1 cellular context compared by ENCODE assay signal in the genomic region with DNA sequence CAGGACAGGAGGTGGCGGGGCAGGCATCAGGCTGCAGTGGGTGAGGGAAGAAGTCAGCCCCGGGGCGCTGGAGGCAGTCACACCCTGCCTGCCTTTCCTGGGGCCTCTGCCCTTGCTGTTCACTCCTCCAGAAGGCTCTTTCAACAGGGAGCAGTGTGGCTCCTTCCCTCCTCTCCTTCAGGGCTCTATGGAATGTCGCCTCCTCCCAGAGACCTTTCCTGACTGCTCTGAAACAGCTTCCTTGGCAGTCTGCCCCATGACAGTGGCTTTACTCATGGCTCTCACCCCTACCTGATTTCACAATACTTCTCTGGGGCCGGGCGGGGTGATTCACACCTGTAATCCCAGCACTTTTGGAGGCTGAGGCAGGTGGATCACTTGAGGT.
TF ChIP-seq lines count a peak whose summit lies in the region.

No MANE protein-coding gene starts in this region.

TF ChIP-seq in HepG2, 621 proteins besides CTCF, POLR2A, EP300 and RAD21 (continues in another document):
- no peak for TF ChIP-seq TGIF2 (CRISPR knock-in tag; IDR thresholded peaks at IDR 0.05)
- no peak for TF ChIP-seq ZNF235 (CRISPR knock-in tag; IDR thresholded peaks at IDR 0.05; ENCODE audit: borderline replicate concordance)
- TF ChIP-seq SOX13 (IDR thresholded peaks at IDR 0.05) = no peak
- peak in 1 of 2 experiments; percentile 30; a peak in 1 of 4 replicates for TF ChIP-seq SOX13 (CRISPR knock-in tag; conservative IDR thresholded peaks at IDR 0.05 in 1 of 2, IDR thresholded peaks at IDR 0.05 in 1 of 2)
- TF ChIP-seq PATZ1 (CRISPR knock-in tag; IDR thresholded peaks at IDR 0.05) = 0 out of 2 replicates have a peak, but pooled peaks have one; percentile 36
- TF ChIP-seq, protein P1, sequence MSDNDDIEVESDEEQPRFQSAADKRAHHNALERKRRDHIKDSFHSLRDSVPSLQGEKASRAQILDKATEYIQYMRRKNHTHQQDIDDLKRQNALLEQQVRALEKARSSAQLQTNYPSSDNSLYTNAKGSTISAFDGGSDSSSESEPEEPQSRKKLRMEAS (IDR thresholded peaks at IDR 0.05) = 0 out of 2 replicates have a peak, but pooled peaks have one; percentile 1
- no peak for TF ChIP-seq ZNF589 (CRISPR knock-in tag; conservative IDR thresholded peaks at IDR 0.05)
- TF ChIP-seq CEBPB (IDR thresholded peaks at IDR 0.05; ENCODE audit: borderline replicate concordance, low read depth, low read length) = peak; percentile 89
- TF ChIP-seq KDM4B (CRISPR knock-in tag; IDR thresholded peaks at IDR 0.05) = no peak
- TF ChIP-seq SOX5 (CRISPR knock-in tag; IDR thresholded peaks at IDR 0.05; ENCODE audit: borderline replicate concordance) = peak; percentile 41; the same call in 1 of the 2 replicates
- TF ChIP-seq CBX1 (IDR thresholded peaks at IDR 0.05; ENCODE audit: low read depth) = no peak
- TF ChIP-seq, protein P2, sequence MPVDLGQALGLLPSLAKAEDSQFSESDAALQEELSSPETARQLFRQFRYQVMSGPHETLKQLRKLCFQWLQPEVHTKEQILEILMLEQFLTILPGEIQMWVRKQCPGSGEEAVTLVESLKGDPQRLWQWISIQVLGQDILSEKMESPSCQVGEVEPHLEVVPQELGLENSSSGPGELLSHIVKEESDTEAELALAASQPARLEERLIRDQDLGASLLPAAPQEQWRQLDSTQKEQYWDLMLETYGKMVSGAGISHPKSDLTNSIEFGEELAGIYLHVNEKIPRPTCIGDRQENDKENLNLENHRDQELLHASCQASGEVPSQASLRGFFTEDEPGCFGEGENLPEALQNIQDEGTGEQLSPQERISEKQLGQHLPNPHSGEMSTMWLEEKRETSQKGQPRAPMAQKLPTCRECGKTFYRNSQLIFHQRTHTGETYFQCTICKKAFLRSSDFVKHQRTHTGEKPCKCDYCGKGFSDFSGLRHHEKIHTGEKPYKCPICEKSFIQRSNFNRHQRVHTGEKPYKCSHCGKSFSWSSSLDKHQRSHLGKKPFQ (CRISPR knock-in tag; IDR thresholded peaks at IDR 0.05; ENCODE audit: insufficient replicate concordance) = peak; percentile 79
- TF ChIP-seq ZSCAN25 (CRISPR knock-in tag; IDR thresholded peaks at IDR 0.05) = peak; percentile 97
- TF ChIP-seq ZNF768 (CRISPR knock-in tag; IDR thresholded peaks at IDR 0.05) = peak; percentile 77; the same call in 1 of the 2 replicates
- peak; percentile 36; the same call in 1 of the 2 replicates for TF ChIP-seq GATAD2A (CRISPR knock-in tag; IDR thresholded peaks at IDR 0.05)
- no peak for TF ChIP-seq ZBTB3 (CRISPR knock-in tag; IDR thresholded peaks at IDR 0.05; ENCODE audit: borderline replicate concordance, low read depth)
- TF ChIP-seq SP1 (IDR thresholded peaks at IDR 0.05) = no peak
- no peak for TF ChIP-seq SP1 (CRISPR knock-in tag; IDR thresholded peaks at IDR 0.05)
- no peak for TF ChIP-seq LCORL (IDR thresholded peaks at IDR 0.05)
- TF ChIP-seq LCORL (CRISPR knock-in tag; IDR thresholded peaks at IDR 0.05) = peak; percentile 49; the same call in 1 of the 2 replicates
- TF ChIP-seq, protein P3, sequence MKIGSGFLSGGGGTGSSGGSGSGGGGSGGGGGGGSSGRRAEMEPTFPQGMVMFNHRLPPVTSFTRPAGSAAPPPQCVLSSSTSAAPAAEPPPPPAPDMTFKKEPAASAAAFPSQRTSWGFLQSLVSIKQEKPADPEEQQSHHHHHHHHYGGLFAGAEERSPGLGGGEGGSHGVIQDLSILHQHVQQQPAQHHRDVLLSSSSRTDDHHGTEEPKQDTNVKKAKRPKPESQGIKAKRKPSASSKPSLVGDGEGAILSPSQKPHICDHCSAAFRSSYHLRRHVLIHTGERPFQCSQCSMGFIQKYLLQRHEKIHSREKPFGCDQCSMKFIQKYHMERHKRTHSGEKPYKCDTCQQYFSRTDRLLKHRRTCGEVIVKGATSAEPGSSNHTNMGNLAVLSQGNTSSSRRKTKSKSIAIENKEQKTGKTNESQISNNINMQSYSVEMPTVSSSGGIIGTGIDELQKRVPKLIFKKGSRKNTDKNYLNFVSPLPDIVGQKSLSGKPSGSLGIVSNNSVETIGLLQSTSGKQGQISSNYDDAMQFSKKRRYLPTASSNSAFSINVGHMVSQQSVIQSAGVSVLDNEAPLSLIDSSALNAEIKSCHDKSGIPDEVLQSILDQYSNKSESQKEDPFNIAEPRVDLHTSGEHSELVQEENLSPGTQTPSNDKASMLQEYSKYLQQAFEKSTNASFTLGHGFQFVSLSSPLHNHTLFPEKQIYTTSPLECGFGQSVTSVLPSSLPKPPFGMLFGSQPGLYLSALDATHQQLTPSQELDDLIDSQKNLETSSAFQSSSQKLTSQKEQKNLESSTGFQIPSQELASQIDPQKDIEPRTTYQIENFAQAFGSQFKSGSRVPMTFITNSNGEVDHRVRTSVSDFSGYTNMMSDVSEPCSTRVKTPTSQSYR (CRISPR knock-in tag; IDR thresholded peaks at IDR 0.05; ENCODE audit: borderline replicate concordance) = no peak
- TF ChIP-seq, protein P4, sequence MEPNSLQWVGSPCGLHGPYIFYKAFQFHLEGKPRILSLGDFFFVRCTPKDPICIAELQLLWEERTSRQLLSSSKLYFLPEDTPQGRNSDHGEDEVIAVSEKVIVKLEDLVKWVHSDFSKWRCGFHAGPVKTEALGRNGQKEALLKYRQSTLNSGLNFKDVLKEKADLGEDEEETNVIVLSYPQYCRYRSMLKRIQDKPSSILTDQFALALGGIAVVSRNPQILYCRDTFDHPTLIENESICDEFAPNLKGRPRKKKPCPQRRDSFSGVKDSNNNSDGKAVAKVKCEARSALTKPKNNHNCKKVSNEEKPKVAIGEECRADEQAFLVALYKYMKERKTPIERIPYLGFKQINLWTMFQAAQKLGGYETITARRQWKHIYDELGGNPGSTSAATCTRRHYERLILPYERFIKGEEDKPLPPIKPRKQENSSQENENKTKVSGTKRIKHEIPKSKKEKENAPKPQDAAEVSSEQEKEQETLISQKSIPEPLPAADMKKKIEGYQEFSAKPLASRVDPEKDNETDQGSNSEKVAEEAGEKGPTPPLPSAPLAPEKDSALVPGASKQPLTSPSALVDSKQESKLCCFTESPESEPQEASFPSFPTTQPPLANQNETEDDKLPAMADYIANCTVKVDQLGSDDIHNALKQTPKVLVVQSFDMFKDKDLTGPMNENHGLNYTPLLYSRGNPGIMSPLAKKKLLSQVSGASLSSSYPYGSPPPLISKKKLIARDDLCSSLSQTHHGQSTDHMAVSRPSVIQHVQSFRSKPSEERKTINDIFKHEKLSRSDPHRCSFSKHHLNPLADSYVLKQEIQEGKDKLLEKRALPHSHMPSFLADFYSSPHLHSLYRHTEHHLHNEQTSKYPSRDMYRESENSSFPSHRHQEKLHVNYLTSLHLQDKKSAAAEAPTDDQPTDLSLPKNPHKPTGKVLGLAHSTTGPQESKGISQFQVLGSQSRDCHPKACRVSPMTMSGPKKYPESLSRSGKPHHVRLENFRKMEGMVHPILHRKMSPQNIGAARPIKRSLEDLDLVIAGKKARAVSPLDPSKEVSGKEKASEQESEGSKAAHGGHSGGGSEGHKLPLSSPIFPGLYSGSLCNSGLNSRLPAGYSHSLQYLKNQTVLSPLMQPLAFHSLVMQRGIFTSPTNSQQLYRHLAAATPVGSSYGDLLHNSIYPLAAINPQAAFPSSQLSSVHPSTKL (CRISPR knock-in tag; IDR thresholded peaks at IDR 0.05) = 0 out of 2 replicates have a peak, but pooled peaks have one; percentile 25
- 0 out of 2 replicates have a peak, but pooled peaks have one; percentile 1 for TF ChIP-seq KDM2A (CRISPR knock-in tag; IDR thresholded peaks at IDR 0.05; ENCODE audit: borderline replicate concordance, low read depth)
- TF ChIP-seq TFAP4 (IDR thresholded peaks at IDR 0.05; ENCODE audit: borderline replicate concordance, low read depth) = peak; percentile 8; the same call in 1 of the 2 replicates
- TF ChIP-seq, protein P5, sequence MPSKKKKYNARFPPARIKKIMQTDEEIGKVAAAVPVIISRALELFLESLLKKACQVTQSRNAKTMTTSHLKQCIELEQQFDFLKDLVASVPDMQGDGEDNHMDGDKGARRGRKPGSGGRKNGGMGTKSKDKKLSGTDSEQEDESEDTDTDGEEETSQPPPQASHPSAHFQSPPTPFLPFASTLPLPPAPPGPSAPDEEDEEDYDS (CRISPR knock-in tag; IDR thresholded peaks at IDR 0.05) = no peak
- TF ChIP-seq, protein P6, sequence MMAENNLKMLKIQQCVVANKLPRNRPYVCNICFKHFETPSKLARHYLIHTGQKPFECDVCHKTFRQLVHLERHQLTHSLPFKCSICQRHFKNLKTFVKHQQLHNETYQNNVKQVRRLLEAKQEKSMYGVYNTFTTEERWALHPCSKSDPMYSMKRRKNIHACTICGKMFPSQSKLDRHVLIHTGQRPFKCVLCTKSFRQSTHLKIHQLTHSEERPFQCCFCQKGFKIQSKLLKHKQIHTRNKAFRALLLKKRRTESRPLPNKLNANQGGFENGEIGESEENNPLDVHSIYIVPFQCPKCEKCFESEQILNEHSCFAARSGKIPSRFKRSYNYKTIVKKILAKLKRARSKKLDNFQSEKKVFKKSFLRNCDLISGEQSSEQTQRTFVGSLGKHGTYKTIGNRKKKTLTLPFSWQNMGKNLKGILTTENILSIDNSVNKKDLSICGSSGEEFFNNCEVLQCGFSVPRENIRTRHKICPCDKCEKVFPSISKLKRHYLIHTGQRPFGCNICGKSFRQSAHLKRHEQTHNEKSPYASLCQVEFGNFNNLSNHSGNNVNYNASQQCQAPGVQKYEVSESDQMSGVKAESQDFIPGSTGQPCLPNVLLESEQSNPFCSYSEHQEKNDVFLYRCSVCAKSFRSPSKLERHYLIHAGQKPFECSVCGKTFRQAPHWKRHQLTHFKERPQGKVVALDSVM (CRISPR knock-in tag; IDR thresholded peaks at IDR 0.05) = peak; percentile 39; the same call in 1 of the 2 replicates
- TF ChIP-seq ZBTB38 (CRISPR knock-in tag; IDR thresholded peaks at IDR 0.05) = no peak
- TF ChIP-seq PTBP1 (IDR thresholded peaks at IDR 0.05; ENCODE audit: low read depth, low read length, poor library complexity, severe bottlenecking) = no peak
- TF ChIP-seq TBX3 (IDR thresholded peaks at IDR 0.05; ENCODE audit: borderline replicate concordance) = 0 out of 2 replicates have a peak, but pooled peaks have one; percentile 25
- TF ChIP-seq ZNF720 (CRISPR knock-in tag; IDR thresholded peaks at IDR 0.05) = no peak
- TF ChIP-seq ZMYM2 (CRISPR knock-in tag; IDR thresholded peaks at IDR 0.05) = peak; percentile 65; the same call in 1 of the 2 replicates
- TF ChIP-seq ZNF547 (CRISPR knock-in tag; IDR thresholded peaks at IDR 0.05) = no peak
- TF ChIP-seq BORCS8-MEF2B (CRISPR knock-in tag; IDR thresholded peaks at IDR 0.05) = 0 out of 2 replicates have a peak, but pooled peaks have one; percentile 33
- TF ChIP-seq NR2F6 (IDR thresholded peaks at IDR 0.05) = no peak
- peak; percentile 22; the same call in 1 of the 2 replicates for TF ChIP-seq NR2F6 (CRISPR knock-in tag; IDR thresholded peaks at IDR 0.05)
- peak; percentile 87 for TF ChIP-seq FOSL2 (CRISPR knock-in tag; IDR thresholded peaks at IDR 0.05)
- TF ChIP-seq TCF7 (IDR thresholded peaks at IDR 0.05; ENCODE audit: low read depth) = no peak
- peak; percentile 27; the same call in 1 of the 2 replicates for TF ChIP-seq RARA (CRISPR knock-in tag; IDR thresholded peaks at IDR 0.05)
- TF ChIP-seq, protein P7, sequence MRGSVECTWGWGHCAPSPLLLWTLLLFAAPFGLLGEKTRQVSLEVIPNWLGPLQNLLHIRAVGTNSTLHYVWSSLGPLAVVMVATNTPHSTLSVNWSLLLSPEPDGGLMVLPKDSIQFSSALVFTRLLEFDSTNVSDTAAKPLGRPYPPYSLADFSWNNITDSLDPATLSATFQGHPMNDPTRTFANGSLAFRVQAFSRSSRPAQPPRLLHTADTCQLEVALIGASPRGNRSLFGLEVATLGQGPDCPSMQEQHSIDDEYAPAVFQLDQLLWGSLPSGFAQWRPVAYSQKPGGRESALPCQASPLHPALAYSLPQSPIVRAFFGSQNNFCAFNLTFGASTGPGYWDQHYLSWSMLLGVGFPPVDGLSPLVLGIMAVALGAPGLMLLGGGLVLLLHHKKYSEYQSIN (CRISPR knock-in tag; IDR thresholded peaks at IDR 0.05; ENCODE audit: borderline replicate concordance) = no peak
- TF ChIP-seq CEBPG (CRISPR knock-in tag; IDR thresholded peaks at IDR 0.05) = peak; percentile 89
- TF ChIP-seq CREB1 (IDR thresholded peaks at IDR 0.05) = no peak
- peak; percentile 45; the same call in 1 of the 2 replicates for TF ChIP-seq CREB1 (CRISPR knock-in tag; IDR thresholded peaks at IDR 0.05)
- 0 out of 2 replicates have a peak, but pooled peaks have one; percentile 53 for TF ChIP-seq ZNF264 (CRISPR knock-in tag; IDR thresholded peaks at IDR 0.05)
- TF ChIP-seq ARID3A (IDR thresholded peaks at IDR 0.05; ENCODE audit: low read depth, low read length) = no peak
- no peak for TF ChIP-seq SMAD9 (CRISPR knock-in tag; IDR thresholded peaks at IDR 0.05)
- no peak for TF ChIP-seq ZEB1 (IDR thresholded peaks at IDR 0.05; ENCODE audit: insufficient replicate concordance, low read depth)
- 0 out of 2 replicates have a peak, but pooled peaks have one; percentile 38 for TF ChIP-seq KLF12 (CRISPR knock-in tag; IDR thresholded peaks at IDR 0.05; ENCODE audit: borderline replicate concordance)
- peak; percentile 6 for TF ChIP-seq XRCC5 (optimal IDR thresholded peaks at IDR 0.05; ENCODE audit: low read length)
